ENCODE assay signal across 14 cellular contexts in the genomic region with DNA sequence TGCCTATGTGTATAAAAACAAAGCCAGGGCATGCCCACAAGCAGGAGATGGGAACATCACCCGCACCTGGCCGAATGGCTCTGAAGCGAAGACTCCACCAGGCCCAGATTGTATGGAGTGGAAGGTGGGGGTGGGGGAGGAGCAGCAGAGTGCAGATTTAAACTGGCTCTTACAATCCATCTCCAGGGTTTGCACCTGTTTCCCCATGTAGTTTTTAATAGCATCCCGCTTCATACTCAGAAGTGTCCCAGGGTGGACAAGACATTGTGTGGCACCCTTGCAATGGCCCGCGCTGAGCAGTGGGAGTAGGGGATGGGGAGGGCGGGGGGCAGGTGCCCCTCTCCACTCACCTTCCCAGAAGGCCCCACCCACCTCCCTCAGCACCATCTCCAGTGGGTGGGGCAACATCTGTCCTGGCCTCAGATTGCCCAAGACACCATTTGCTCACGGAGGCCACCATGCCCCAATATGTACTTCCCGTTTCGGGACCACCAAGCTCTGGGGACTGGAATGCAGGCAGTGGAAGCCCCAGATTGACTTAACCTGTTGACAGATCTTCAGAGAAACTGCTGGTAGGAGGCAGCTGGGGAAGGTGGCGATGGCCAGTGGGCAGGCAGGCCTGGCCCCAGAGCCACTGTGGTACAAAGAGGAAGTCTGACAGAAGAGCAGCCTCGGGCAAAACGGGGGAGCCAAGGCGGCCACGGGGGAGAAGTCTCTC. TPM values are rescaled to one million over a fixed set of nuclear protein-coding genes. Genes with fewer than 3 reads are reported as not detected.
A peak's percentile ranks its signal among the peaks of the same experiment; 100 is the strongest.
DNase-seq lines count a peak whose midpoint lies in the region; ATAC-seq and TF ChIP-seq lines count a peak whose summit lies in the region.
"Had no signal": no experiment of that assay in that cellular context is flagged by ENCODE, and none has a peak within 500 bp of the region (broad histone marks: within the 10 kb centered on the region; RNA-seq: fewer than 3 reads in every experiment).

No MANE protein-coding gene starts in this region.

- peaks cover 98% of the 10 kb centered on the region for H3K4me1 Mint-ChIP-seq in CD14-positive monocyte
- peaks cover 81% of the 10 kb centered on the region for H3K4me1 Mint-ChIP-seq in memory B cell
- H3K4me1 Mint-ChIP-seq in type B pancreatic cell (ENCODE audit: unreplicated experiment): peaks cover 41% of the 10 kb centered on the region

- intact Hi-C loops in CD14-positive monocyte (cut with micrococcal nuclease): loop anchor here in 1 of 2 donors (2.0 to 5.0 kb wide), 2 partner anchors 23 to 137 kb away; partner anchors contain the start of gene VSIR

- H3K9me3 Mint-ChIP-seq in CD14-positive monocyte: peaks cover 0 to 2% (median 0%) of the 10 kb centered on the region in 7 donors
- H3K9me3 Mint-ChIP-seq in activated naive CD4-positive, alpha-beta T cell treated with anti-CD3 and anti-CD28 coated beads, Interleukin-2, amount 50 U/mL, for 72 hours: no peaks in the 10 kb centered on the region
- peaks cover 2% of the 10 kb centered on the region for H3K9me3 Mint-ChIP-seq in memory B cell
- no peaks in the 10 kb centered on the region for H3K9me3 Mint-ChIP-seq in type B pancreatic cell

- no peaks in the 10 kb centered on the region for H3K9me3 ChIP-seq in KOPT-K1 (ENCODE audit: insufficient read depth, low read length, poor library complexity, severe bottlenecking)

- peaks cover 30% of the 10 kb centered on the region for H3K36me3 ChIP-seq in KOPT-K1 (ENCODE audit: insufficient read depth, low read length)

- H3K27ac ChIP-seq in KOPT-K1 (ENCODE audit: low read depth, low read length, poor library complexity, severe bottlenecking): peak overlapping the region; percentile 100
- H3K27ac ChIP-seq: GM23248 had no signal

- ATAC-seq in activated naive CD4-positive, alpha-beta T cell treated with anti-CD3 and anti-CD28 coated beads, Interleukin-2, amount 50 U/mL, for 72 hours: no peak
- no peak for ATAC-seq in memory B cell (ENCODE audit: low read depth)
- no peak for ATAC-seq in HG02759 (IDR thresholded peaks at IDR 0.05; ENCODE audit: unreplicated experiment)

- H3K27me3 Mint-ChIP-seq in CD14-positive monocyte (ENCODE audit: low read depth in 3 of 3) (peaks cover 0 to 2% (median 0%) of the 10 kb centered on the region in 3 donors), memory B cell (no peaks in the 10 kb centered on the region), type B pancreatic cell (no peaks in the 10 kb centered on the region)

- H3K27ac Mint-ChIP-seq in CD14-positive monocyte: peak overlapping the region; percentile 91 to 96 (median 95)
- H3K27ac Mint-ChIP-seq in activated naive CD4-positive, alpha-beta T cell treated with anti-CD3 and anti-CD28 coated beads, Interleukin-2, amount 50 U/mL, for 72 hours: peak overlapping the region; percentile 90 to 99
- H3K27ac Mint-ChIP-seq in memory B cell: peak overlapping the region; percentile 85
- no peak overlapping the region for H3K27ac Mint-ChIP-seq in type B pancreatic cell

- peak; percentile 67 for DNase-seq in CD14-positive monocyte (ENCODE audit: low spot score)
- no peak for DNase-seq in activated naive CD4-positive, alpha-beta T cell treated with anti-CD3 and anti-CD28 coated beads, Interleukin-2, amount 50 U/mL, for 72 hours (ENCODE audit: low spot score in 2 of 2)
- DNase-seq in memory B cell (ENCODE audit: low spot score in 2 of 2): no peak
- DNase-seq in occipital lobe (lab: John Stamatoyannopoulos, UW): no peak
- DNase-seq in NCI-H1417 treated with DMSO at 0.1 percent for 48 hours (lab: John Stamatoyannopoulos, UW): no peak
- DNase-seq in type B pancreatic cell (ENCODE audit: extremely low spot score, unreplicated experiment): no peak
- DNase-seq: activated CD4-positive, alpha-beta T cell treated with anti-CD3 and anti-CD28 coated beads, Interleukin-2, amount 50 U/mL, for 4 hours; DMS153; GM23248; NCI-H146; RPMI8226 had no signal

- H3K4me3 Mint-ChIP-seq in CD14-positive monocyte: peak overlapping the region; percentile 59 to 71
- H3K4me3 Mint-ChIP-seq in memory B cell: peak overlapping the region; percentile 47
- H3K4me3 Mint-ChIP-seq in type B pancreatic cell: no peak overlapping the region

- TF ChIP-seq CTCF in CD14-positive monocyte (IDR thresholded peaks at IDR 0.05) (no peak), type B pancreatic cell (conservative IDR thresholded peaks at IDR 0.05) (no peak)

- H3K36me3 Mint-ChIP-seq in CD14-positive monocyte (peaks cover 68 to 83% of the 10 kb centered on the region in 2 donors), memory B cell (peaks cover 10% of the 10 kb centered on the region), type B pancreatic cell (no peaks in the 10 kb centered on the region)
- H3K36me3 Mint-ChIP-seq in activated naive CD4-positive, alpha-beta T cell treated with anti-CD3 and anti-CD28 coated beads, Interleukin-2, amount 50 U/mL, for 72 hours: peaks cover 16 to 46% of the 10 kb centered on the region in 2 donors

RNA-seq across cellular contexts. Expression of gene VSIR, which starts 23.0 kb away (rescaled TPM):
- 1,000 to 10,000 TPM in 1 of 2 donors, 100 to 1,000 TPM in 1; 801 to 1,133 TPM for polyA plus RNA-seq in CD14-positive monocyte
- 100 to 1,000 TPM in 1 of 2 donors, 10 to 100 TPM in 1; 54.5 to 126 TPM for total RNA-seq in activated naive CD4-positive, alpha-beta T cell treated with anti-CD3 and anti-CD28 coated beads, Interleukin-2, amount 50 U/mL, for 72 hours
- 8.1 TPM for total RNA-seq in occipital lobe
- 47.0 and 82.1 TPM in 2 replicates for total RNA-seq in type B pancreatic cell (ENCODE audit: low replicate concordance)

RNA-seq across cellular contexts. Expression of gene C10orf105, which starts 30.7 kb away (rescaled TPM):
- polyA plus RNA-seq in CD14-positive monocyte: under 1 TPM; 0.18 to 0.48 TPM
- total RNA-seq in activated naive CD4-positive, alpha-beta T cell treated with anti-CD3 and anti-CD28 coated beads, Interleukin-2, amount 50 U/mL, for 72 hours: under 1 TPM; 0.45 to 0.68 TPM
- total RNA-seq in occipital lobe (under 0.01 TPM), type B pancreatic cell (ENCODE audit: low replicate concordance) (0.31 TPM in 1 of 2 replicates, not detected in the other)
- total RNA-seq: bronchial epithelial cell, GM23248 had no signal
- polyA plus RNA-seq: GM23248 had no signal
